ENCODE assay signal across 8 cellular contexts in genomic region chr1:161749509-161750407, GRCh38. TPM values are rescaled to one million over a fixed set of nuclear protein-coding genes. Genes with fewer than 3 reads are reported as not detected.
DNase-seq lines count a peak whose midpoint lies in the region; ATAC-seq, FAIRE-seq and TF ChIP-seq lines count a peak whose summit lies in the region.

Gene DUSP12 (plus strand): TSS chr1:161749786. CDS start chr1:161749802, 16 bp downstream.

- peak in 1 of 2 donors; percentile 25 for TF ChIP-seq POLR2A in tibial nerve (IDR thresholded peaks at IDR 0.05)

- 0% methylated on average over 60 to 65 of the region's 65 CpGs for WGBS in pancreas, 2 donors
- WGBS in tibial nerve, 2 donors = 0 to 1% methylated on average over 42 to 45 of the region's 65 CpGs

- DNase-seq in GM12865 (ENCODE audit: low read depth) = peak; percentile 98
- peak; percentile 98 for DNase-seq in NCI-H1105 treated with DMSO at 0.1 percent for 48 hours (lab: John Stamatoyannopoulos, UW)
- DNase-seq in SW 1271 (lab: John Stamatoyannopoulos, UW) = peak; percentile 82 to 84
- peak; percentile 74 for DNase-seq in activated naive CD8-positive, alpha-beta T cell treated with anti-CD3 and anti-CD28 coated beads, Interleukin-2, amount 50 U/mL, for 16 hours (ENCODE audit: low read depth, low spot score)
- peak; percentile 97 for DNase-seq in Right ventricle myocardium inferior (ENCODE audit: missing footprints)
- DNase-seq in pancreas = peak; percentile 90 to 97 (median 91)
- DNase-seq in tibial nerve (ENCODE audit: low spot score in 2 of 2) = peak; percentile 85 to 87

- H3K27ac ChIP-seq in pancreas (peak within 1 kb of the TSS; percentile 63 to 85 (median 66)), tibial nerve (peak within 1 kb of the TSS; percentile 60 to 91 (median 88))

- intact Hi-C loops in Right ventricle myocardium inferior (cut with DNase I) (loop anchor here (1.0 to 10.0 kb wide), 3 partner anchors 17 to 265 kb away; partner anchors contain the start of gene ATF6), pancreas (cut with DNase I) (no loop called here)

- TF ChIP-seq EP300 in tibial nerve (IDR thresholded peaks at IDR 0.05) = peak in 1 of 2 donors; percentile 80

- peaks cover 0 to 25% (median 4%) of the 10 kb centered on the region in 3 donors for H3K36me3 ChIP-seq in pancreas
- H3K36me3 ChIP-seq in tibial nerve = peaks cover 0 to 35% (median 18%) of the 10 kb centered on the region in 3 donors

- no peaks in the 10 kb centered on the region for H3K27me3 ChIP-seq in pancreas
- H3K27me3 ChIP-seq in tibial nerve = no peaks in the 10 kb centered on the region

- H3K4me3 ChIP-seq in GM12865 (ENCODE audit: low read depth, low read length) (peak within 1 kb of the TSS; percentile 76), pancreas (peak within 1 kb of the TSS; percentile 73 to 95 (median 88)), tibial nerve (peak within 1 kb of the TSS; percentile 70 to 94 (median 88))

- peaks cover 0 to 15% (median 10%) of the 10 kb centered on the region in 3 donors for H3K4me1 ChIP-seq in pancreas
- H3K4me1 ChIP-seq in tibial nerve = peaks cover 0 to 29% (median 9%) of the 10 kb centered on the region in 4 donors

- H3K9me3 ChIP-seq in pancreas = no peaks in the 10 kb centered on the region
- H3K9me3 ChIP-seq in tibial nerve = no peaks in the 10 kb centered on the region

- FAIRE-seq in pancreas (lab: Jason Lieb, UNC) = peak; percentile 56

- TF ChIP-seq CTCF in GM12865 (IDR thresholded peaks at IDR 0.05; ENCODE audit: insufficient read depth, low read depth, low read length, missing control alignments) (no peak), pancreas (IDR thresholded peaks at IDR 0.05) (no peak), tibial nerve (IDR thresholded peaks at IDR 0.05) (peak in 1 of 5 experiments; percentile 18)

- ATAC-seq in HG02623 (IDR thresholded peaks at IDR 0.05; ENCODE audit: unreplicated experiment) = peak; percentile 97
- ATAC-seq in Right ventricle myocardium inferior = peak; percentile 100
- ATAC-seq in pancreas = peak; percentile 99 to 100 (median 100)

RNA-seq across cellular contexts. Expression of gene DUSP12, which starts in this region (rescaled TPM):
- total RNA-seq in Right ventricle myocardium inferior (7.0 TPM), pancreas (10 to 100 TPM in 1 of 6 donors, 1 to 10 TPM in 5; 5.7 to 11.2 (median 8.3) TPM), tibial nerve (10 to 100 TPM; 33.5 to 40.6 (median 39.3) TPM)
- polyA plus RNA-seq in pancreas = 10 to 100 TPM in 1 of 2 donors, 1 to 10 TPM in 1; 9.2 to 16.0 TPM

Comparison
In these comparisons a context has a peak if more than half of its experiments do, and no peak if none do; other contexts are left out.
1. Peak in every context shown above with its lines: DNase-seq, ATAC-seq, H3K4me3 ChIP-seq and H3K27ac ChIP-seq.